ENCODE assay signal across 8 cellular contexts in genomic region chr7:79298145-79298760, GRCh38.
DNase-seq lines count a peak whose midpoint lies in the region; ATAC-seq and TF ChIP-seq lines count a peak whose summit lies in the region.

No MANE protein-coding gene starts in this region.

- H3K4me3 ChIP-seq in choroid plexus epithelial cell (ENCODE audit: low read depth, low read length) = no peak overlapping the region

- DNase-seq in D341Med (ENCODE audit: low spot score) = peak; percentile 49
- DNase-seq in NCI-H748 treated with DMSO at 0.1 percent for 48 hours (lab: John Stamatoyannopoulos, UW) = peak; percentile 21
- peak; percentile 88 for DNase-seq in choroid plexus epithelial cell (ENCODE audit: low read depth)
- DNase-seq in middle frontal gyrus (ENCODE audit: extremely low spot score, low spot score) = peak; percentile 73

- ATAC-seq in GM21390 (IDR thresholded peaks at IDR 0.05; ENCODE audit: unreplicated experiment) (peak; percentile 74), GM19455 (IDR thresholded peaks at IDR 0.05; ENCODE audit: unreplicated experiment) (no peak), GM21447 (IDR thresholded peaks at IDR 0.05; ENCODE audit: unreplicated experiment) (no peak), GM18867 (IDR thresholded peaks at IDR 0.05; ENCODE audit: unreplicated experiment) (no peak)

- peak; percentile 75 for TF ChIP-seq CTCF in choroid plexus epithelial cell (conservative IDR thresholded peaks at IDR 0.05; ENCODE audit: low read depth, low read length)

Comparison
In these comparisons a context has a peak if more than half of its experiments do, and no peak if none do; other contexts are left out.
1. DNase-seq: peak in every context shown above with its lines; median percentile 88 in choroid plexus epithelial cell; 73 in middle frontal gyrus; 49 in D341Med; 21 in NCI-H748 treated with DMSO at 0.1 percent for 48 hours.